8 cellular contexts compared by ENCODE assay signal in genomic region chr9:34124923-34125322, GRCh38. TPM values are rescaled to one million over a fixed set of nuclear protein-coding genes. Genes with fewer than 3 reads are reported as not detected.
DNase-seq lines count a peak whose midpoint lies in the region; ATAC-seq and TF ChIP-seq lines count a peak whose summit lies in the region.

No MANE protein-coding gene starts in this region.

- no peak overlapping the region for H2AK5ac ChIP-seq in neuronal stem cell (ENCODE audit: low read depth, low read length)

- H3K27ac ChIP-seq in CD4-positive, CD25-positive, alpha-beta regulatory T cell (ENCODE audit: insufficient read depth, low read length, poor library complexity, severe bottlenecking) = peak overlapping the region; percentile 94
- H3K27ac ChIP-seq in KOPT-K1 (ENCODE audit: low read depth, low read length, poor library complexity, severe bottlenecking) = peak overlapping the region; percentile 81
- no peak overlapping the region for H3K27ac ChIP-seq in neuronal stem cell (replicated peaks; ENCODE audit: low read length)

- H3K18ac ChIP-seq in neuronal stem cell (ENCODE audit: low read length) = no peak overlapping the region

- WGBS in neuronal stem cell (ENCODE audit: extremely low coverage in 2 of 2, insufficient read length in 2 of 2, insufficient replicate concordance in 1 of 2), 2 donors = no CpG with 5 or more reads among the region's 6 CpGs

- H2BK120ac ChIP-seq in neuronal stem cell (ENCODE audit: low read depth, low read length) = no peak overlapping the region

- TF ChIP-seq CTCF in natural killer cell (IDR thresholded peaks at IDR 0.05) (no peak), GM10266 (IDR thresholded peaks at IDR 0.05; ENCODE audit: control insufficient read depth, insufficient read depth, low read depth, missing control alignments) (no peak)

- ATAC-seq in CD4-positive, CD25-positive, alpha-beta regulatory T cell (ENCODE audit: low read depth in 2 of 2) = no peak
- no peak for ATAC-seq in central memory CD8-positive, alpha-beta T cell (replicated peaks; ENCODE audit: extremely low read depth, poor library complexity, severe bottlenecking)
- ATAC-seq in natural killer cell = no peak

- H4K91ac ChIP-seq in neuronal stem cell (ENCODE audit: low read depth, low read length, poor library complexity) = no peak overlapping the region

- no peaks in the 10 kb centered on the region for H3K27me3 Mint-ChIP-seq in CD4-positive, CD25-positive, alpha-beta regulatory T cell
- no peaks in the 10 kb centered on the region for H3K27me3 Mint-ChIP-seq in central memory CD8-positive, alpha-beta T cell
- H3K27me3 Mint-ChIP-seq in natural killer cell (ENCODE audit: low read depth in 2 of 2) = no peaks in the 10 kb centered on the region

- H3K27ac Mint-ChIP-seq in CD4-positive, CD25-positive, alpha-beta regulatory T cell = peak overlapping the region; percentile 91 to 99 (median 98)
- peak overlapping the region; percentile 97 for H3K27ac Mint-ChIP-seq in central memory CD8-positive, alpha-beta T cell (ENCODE audit: low read depth)
- H3K27ac Mint-ChIP-seq in natural killer cell = peak overlapping the region; percentile 97 to 98

- no peak overlapping the region for H3K14ac ChIP-seq in neuronal stem cell (ENCODE audit: low read length)

- no peak overlapping the region for H2BK5ac ChIP-seq in neuronal stem cell (ENCODE audit: low read length)

- H3K9me3 Mint-ChIP-seq in CD4-positive, CD25-positive, alpha-beta regulatory T cell = peaks cover 0 to 2% (median 0%) of the 10 kb centered on the region in 7 donors
- no peaks in the 10 kb centered on the region for H3K9me3 Mint-ChIP-seq in central memory CD8-positive, alpha-beta T cell
- no peaks in the 10 kb centered on the region for H3K9me3 Mint-ChIP-seq in natural killer cell

- peak overlapping the region; percentile 92 to 99 (median 96) for H3K4me3 Mint-ChIP-seq in CD4-positive, CD25-positive, alpha-beta regulatory T cell
- H3K4me3 Mint-ChIP-seq in central memory CD8-positive, alpha-beta T cell = peak overlapping the region; percentile 92
- H3K4me3 Mint-ChIP-seq in natural killer cell = peak overlapping the region; percentile 98

- intact Hi-C loops in natural killer cell (cut with micrococcal nuclease) = loop anchor here (5.0 kb wide), 3 partner anchors 67 to 252 kb away; partner anchors contain the start of genes KIF24, MYORG and NUDT2

- no peak overlapping the region for H2BK15ac ChIP-seq in neuronal stem cell (ENCODE audit: low read length)

- H3K36me3 ChIP-seq in CD4-positive, CD25-positive, alpha-beta regulatory T cell (ENCODE audit: control insufficient read depth, insufficient read depth, low read length) = peaks cover 21% of the 10 kb centered on the region
- H3K36me3 ChIP-seq in KOPT-K1 (ENCODE audit: insufficient read depth, low read length) (peaks cover 50% of the 10 kb centered on the region), neuronal stem cell (replicated peaks in 1 of 2; ENCODE audit: control insufficient read depth in 2 of 2, insufficient read depth in 2 of 2, low read length in 2 of 2) (peaks cover 15 to 47% of the 10 kb centered on the region in 2 donors)

- no peak overlapping the region for H2BK12ac ChIP-seq in neuronal stem cell (ENCODE audit: low read length)

- H3K36me3 Mint-ChIP-seq in CD4-positive, CD25-positive, alpha-beta regulatory T cell = peaks cover 32% of the 10 kb centered on the region
- H3K36me3 Mint-ChIP-seq in central memory CD8-positive, alpha-beta T cell (ENCODE audit: insufficient read depth) = peaks cover 38% of the 10 kb centered on the region
- no peaks in the 10 kb centered on the region for H3K36me3 Mint-ChIP-seq in natural killer cell

- no peak overlapping the region for H3K4ac ChIP-seq in neuronal stem cell (ENCODE audit: low read length)

- no peak overlapping the region for H3K9ac ChIP-seq in neuronal stem cell (ENCODE audit: low read depth, low read length, poor library complexity)

- no peaks in the 10 kb centered on the region for H3K9me3 ChIP-seq in CD4-positive, CD25-positive, alpha-beta regulatory T cell (ENCODE audit: control insufficient read depth in 2 of 2, low read length in 2 of 2)
- H3K9me3 ChIP-seq in KOPT-K1 (ENCODE audit: insufficient read depth, low read length, poor library complexity, severe bottlenecking) (no peaks in the 10 kb centered on the region), neuronal stem cell (replicated peaks in 1 of 2; ENCODE audit: control insufficient read depth in 2 of 2, insufficient read depth in 1 of 2, low read depth in 1 of 2, low read length in 2 of 2) (peaks cover 0 to 2% of the 10 kb centered on the region in 2 donors)

- H2AFZ ChIP-seq in neuronal stem cell (ENCODE audit: low read length) = no peak overlapping the region

- no peak overlapping the region for H3K23ac ChIP-seq in neuronal stem cell (ENCODE audit: low read depth, low read length, poor library complexity)

- no peak overlapping the region for H4K8ac ChIP-seq in neuronal stem cell (ENCODE audit: low read depth, low read length)

- no peak for DNase-seq in CD4-positive, CD25-positive, alpha-beta regulatory T cell
- no peak for DNase-seq in central memory CD8-positive, alpha-beta T cell (ENCODE audit: low spot score in 2 of 2)
- DNase-seq in natural killer cell (no peak), neuronal stem cell (ENCODE audit: low spot score) (no peak), GM10266 (ENCODE audit: extremely low spot score) (no peak), NCI-H774 (lab: John Stamatoyannopoulos, UW) (no peak), hippocampal formation (lab: John Stamatoyannopoulos, UW) (no peak)

- peak overlapping the region; percentile 90 for H3K4me3 ChIP-seq in CD4-positive, CD25-positive, alpha-beta regulatory T cell (ENCODE audit: low read depth, low read length)
- peak overlapping the region in 1 of 2 donors; percentile 74 for H3K4me3 ChIP-seq in neuronal stem cell (ENCODE audit: low read length in 2 of 2)

- peaks cover 41% of the 10 kb centered on the region for H3K4me1 ChIP-seq in CD4-positive, CD25-positive, alpha-beta regulatory T cell (ENCODE audit: control insufficient read depth, insufficient read depth, low read length, poor library complexity, severe bottlenecking)
- peaks cover 6 to 16% of the 10 kb centered on the region in 2 donors for H3K4me1 ChIP-seq in neuronal stem cell (ENCODE audit: control insufficient read depth in 2 of 2, insufficient read depth in 1 of 2, low read depth in 1 of 2, low read length in 2 of 2)

- H3K4me2 ChIP-seq in neuronal stem cell (ENCODE audit: insufficient read depth, low read length, poor library complexity, severe bottlenecking) = no peak overlapping the region

- H3K4me1 Mint-ChIP-seq in CD4-positive, CD25-positive, alpha-beta regulatory T cell = peaks cover 29 to 64% (median 45%) of the 10 kb centered on the region in 4 donors
- peaks cover 62% of the 10 kb centered on the region for H3K4me1 Mint-ChIP-seq in central memory CD8-positive, alpha-beta T cell
- peaks cover 61 to 69% of the 10 kb centered on the region in 2 donors for H3K4me1 Mint-ChIP-seq in natural killer cell

- H3K27me3 ChIP-seq in CD4-positive, CD25-positive, alpha-beta regulatory T cell (ENCODE audit: control insufficient read depth, insufficient read depth, low read length) = no peaks in the 10 kb centered on the region
- no peaks in the 10 kb centered on the region for H3K27me3 ChIP-seq in neuronal stem cell (ENCODE audit: control insufficient read depth in 3 of 3, insufficient read depth in 3 of 3, low read depth in 1 of 3, low read length in 3 of 3)

- peaks cover 8% of the 10 kb centered on the region for H3K79me1 ChIP-seq in neuronal stem cell (ENCODE audit: low read depth, low read length)

RNA-seq across cellular contexts. Expression of gene DCAF12, which starts 1.6 kb away (rescaled TPM):
- total RNA-seq in CD4-positive, CD25-positive, alpha-beta regulatory T cell = 21.5 TPM
- 10 to 100 TPM; 21.0 to 28.2 (median 24.5) TPM for polyA plus RNA-seq in CD4-positive, CD25-positive, alpha-beta regulatory T cell
- 10 to 100 TPM; 14.9 to 24.3 (median 21.3) TPM for total RNA-seq in natural killer cell
- polyA plus RNA-seq in neuronal stem cell (2013, experiment 1 of 2) = 35.3 TPM
- 35.2 TPM for polyA plus RNA-seq in neuronal stem cell (2013, experiment 2 of 2)

RNA-seq across cellular contexts. Expression of gene UBAP1, which starts 53.9 kb away (rescaled TPM):
- 70.7 TPM for total RNA-seq in CD4-positive, CD25-positive, alpha-beta regulatory T cell
- 10 to 100 TPM; 52.9 to 60.0 (median 55.4) TPM for polyA plus RNA-seq in CD4-positive, CD25-positive, alpha-beta regulatory T cell
- 10 to 100 TPM; 43.6 to 59.3 (median 49.7) TPM for total RNA-seq in natural killer cell
- polyA plus RNA-seq in neuronal stem cell (2013, experiment 1 of 2) = 21.8 TPM
- polyA plus RNA-seq in neuronal stem cell (2013, experiment 2 of 2) = 22.0 TPM
